Comparison of ENCODE assay signal across 20 cellular contexts in the genomic region with DNA sequence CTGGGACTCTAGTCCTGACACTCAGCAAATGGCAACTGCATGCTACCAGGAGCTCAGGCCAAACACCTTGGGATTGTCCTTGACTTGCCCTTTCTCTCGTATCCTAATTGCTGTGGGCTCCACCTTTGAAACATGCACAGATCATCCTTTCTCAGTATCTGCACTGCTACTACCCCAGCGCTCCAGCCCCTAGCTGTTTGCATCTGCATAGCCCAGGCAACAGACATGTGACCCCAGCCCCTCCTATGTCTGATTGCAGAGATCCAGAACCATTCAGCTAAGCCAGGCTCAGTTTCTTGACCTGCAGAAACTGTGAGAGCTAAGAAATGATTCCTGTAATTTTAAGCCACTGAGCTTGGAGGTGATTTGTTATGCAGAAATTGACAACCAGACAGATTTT.
"Had no signal": no experiment of that assay in that cellular context is flagged by ENCODE, and none has a peak within 500 bp of the region (broad histone marks: within the 10 kb centered on the region; RNA-seq: fewer than 3 reads in every experiment).

No MANE protein-coding gene starts in this region.

- H3K4me3 Mint-ChIP-seq: activated CD4-positive, alpha-beta T cell treated with anti-CD3 and anti-CD28 coated beads, Interleukin-2, amount 10 ng/mL, durations not matched to agents 7 days and 5 days; activated naive CD8-positive, alpha-beta T cell treated with anti-CD3 and anti-CD28 coated beads for 36 hours; effector memory CD8-positive, alpha-beta T cell; immature natural killer cell; naive thymus-derived CD4-positive, alpha-beta T cell; T-cell had no signal

- H3K27me3 ChIP-seq: uterus had no signal

- H3K27ac Mint-ChIP-seq: activated CD4-positive, alpha-beta T cell treated with anti-CD3 and anti-CD28 coated beads, Interleukin-2, amount 10 ng/mL, durations not matched to agents 7 days and 5 days; activated naive CD8-positive, alpha-beta T cell treated with anti-CD3 and anti-CD28 coated beads for 36 hours; effector memory CD8-positive, alpha-beta T cell; T-cell had no signal

- H3K79me2 ChIP-seq: parathyroid adenoma had no signal

- DNase-seq: activated CD4-positive, alpha-beta T cell treated with anti-CD3 and anti-CD28 coated beads, Interleukin-2, amount 10 ng/mL, durations not matched to agents 7 days and 5 days; activated CD8-positive, alpha-beta memory T cell treated with anti-CD3 and anti-CD28 coated beads for 24 hours; activated CD8-positive, alpha-beta memory T cell treated with anti-CD3 and anti-CD28 coated beads, Interleukin-2, amount 50 U/mL, for 48 hours; activated gamma-delta T cell; activated naive CD8-positive, alpha-beta T cell treated with anti-CD3 and anti-CD28 coated beads for 36 hours; activated T-cell treated with anti-CD3 and anti-CD28 coated beads, Interleukin-2, amount 50 U/mL, for 48 hours; amniotic stem cell; dermis blood vessel endothelial cell; effector memory CD8-positive, alpha-beta T cell; immature natural killer cell; kidney glomerular epithelial cell; left ventricle myocardium superior; mucosa of descending colon; naive thymus-derived CD4-positive, alpha-beta T cell; stimulated activated CD4-positive, alpha-beta T cell treated with anti-CD3 and anti-CD28 coated beads, Interleukin-2, amount 100 ng/mL, for 24 hours; stimulated activated naive CD4-positive, alpha-beta T cell treated with Interleukin-2 at 50 U/mL for 16 hours; T-cell; uterus had no signal

- H3K4me3 ChIP-seq: mucosa of descending colon, tibial nerve, uterus had no signal

- H3K27ac ChIP-seq: parathyroid adenoma, tibial nerve, uterus had no signal

- H3K36me3 Mint-ChIP-seq: activated naive CD8-positive, alpha-beta T cell treated with anti-CD3 and anti-CD28 coated beads for 36 hours; immature natural killer cell; naive thymus-derived CD4-positive, alpha-beta T cell; T-cell had no signal

- H3K4me1 Mint-ChIP-seq: activated CD4-positive, alpha-beta T cell treated with anti-CD3 and anti-CD28 coated beads, Interleukin-2, amount 10 ng/mL, durations not matched to agents 7 days and 5 days; activated naive CD8-positive, alpha-beta T cell treated with anti-CD3 and anti-CD28 coated beads for 36 hours; immature natural killer cell; T-cell had no signal

- H3K9ac ChIP-seq: parathyroid adenoma had no signal

- H3K9me3 ChIP-seq: mucosa of descending colon, tibial nerve, uterus had no signal

- H3K4me1 ChIP-seq: parathyroid adenoma, tibial nerve, uterus had no signal

- H3K36me3 ChIP-seq: tibial nerve, uterus had no signal

- H3K9me3 Mint-ChIP-seq: activated CD4-positive, alpha-beta T cell treated with anti-CD3 and anti-CD28 coated beads, Interleukin-2, amount 10 ng/mL, durations not matched to agents 7 days and 5 days; activated naive CD8-positive, alpha-beta T cell treated with anti-CD3 and anti-CD28 coated beads for 36 hours; effector memory CD8-positive, alpha-beta T cell; naive thymus-derived CD4-positive, alpha-beta T cell; T-cell had no signal

- H2AFZ ChIP-seq: parathyroid adenoma had no signal
